In the genomic region with DNA sequence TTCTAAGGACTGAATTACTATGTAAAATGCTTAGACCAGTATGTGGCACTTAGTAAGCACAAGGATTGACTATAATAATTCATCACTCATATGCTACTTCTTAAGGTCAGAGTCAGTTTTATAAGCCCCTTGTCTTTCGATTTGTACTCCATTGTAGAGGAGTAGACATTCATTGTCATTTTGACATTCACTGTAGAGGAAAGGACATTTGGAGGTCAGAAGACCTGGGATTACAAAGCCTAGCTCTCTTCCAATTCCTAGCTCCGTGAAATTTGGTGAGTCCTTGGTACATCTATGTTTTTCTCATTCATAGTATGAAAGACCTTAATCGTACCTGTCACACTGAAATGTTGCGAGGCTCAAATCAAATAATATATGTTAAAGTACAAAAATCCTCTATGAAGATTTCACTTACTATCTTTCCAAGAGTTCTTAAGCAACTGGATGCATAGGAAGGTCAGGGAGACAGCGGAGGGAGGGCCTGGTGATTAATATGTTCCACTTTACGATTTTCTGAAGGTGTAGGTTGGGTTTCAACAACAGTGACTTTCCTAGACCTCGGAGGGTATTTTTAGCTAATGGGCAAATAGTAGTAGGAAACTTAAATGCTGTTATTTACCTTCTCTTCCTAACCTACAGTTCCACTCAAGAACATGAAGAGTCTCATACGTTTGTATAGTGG, we compare ENCODE assay signal across 8 cellular contexts. TPM values are rescaled to one million over a fixed set of nuclear protein-coding genes. Genes with fewer than 3 reads are reported as not detected.
DNase-seq lines count a peak whose midpoint lies in the region; ATAC-seq and TF ChIP-seq lines count a peak whose summit lies in the region.

No MANE protein-coding gene starts in this region.

- H3K9me3 ChIP-seq in BLaER1 treated with 17β-estradiol and CSF1 and Interleukin-3, amounts not matched to agents 10 nM and 100 nM (replicated peaks in 1 of 11), result no peaks in the 10 kb centered on the region
- no peaks in the 10 kb centered on the region for H3K9me3 ChIP-seq in HUES64 (ENCODE audit: insufficient read depth, low read depth, low read length)
- H3K9me3 ChIP-seq in muscle layer of duodenum (ENCODE audit: control insufficient read depth in 1 of 2, low read length in 2 of 2), result no peaks in the 10 kb centered on the region

- H3K36me3 ChIP-seq in BLaER1 treated with 17β-estradiol and CSF1 and Interleukin-3, amounts not matched to agents 10 nM and 100 nM, result peaks cover 17 to 46% (median 25%) of the 10 kb centered on the region in 11 experiments; a peak in 20 of 22 replicates
- H3K36me3 ChIP-seq in HUES64 (ENCODE audit: insufficient read depth, low read length) (peaks cover 24% of the 10 kb centered on the region), muscle layer of duodenum (ENCODE audit: control insufficient read depth in 1 of 2, insufficient read depth in 2 of 2, low read length in 2 of 2) (peaks cover 0 to 5% of the 10 kb centered on the region in 2 donors)

- H3K27me3 ChIP-seq in BLaER1 treated with 17β-estradiol and CSF1 and Interleukin-3, amounts not matched to agents 10 nM and 100 nM, result no peaks in the 10 kb centered on the region
- no peaks in the 10 kb centered on the region for H3K27me3 ChIP-seq in HUES64 (ENCODE audit: insufficient read depth, low read length)
- no peaks in the 10 kb centered on the region for H3K27me3 ChIP-seq in muscle layer of duodenum (ENCODE audit: low read depth, low read length)

- DNase-seq in cardiac fibroblast (ENCODE audit: low read depth in 2 of 2) (peak; percentile 25 to 51), COR-L47 (lab: John Stamatoyannopoulos, UW) (no peak), epidermal melanocyte (ENCODE audit: insufficient read length, low spot score) (no peak)

- H3K9ac ChIP-seq in BLaER1 treated with 17β-estradiol and CSF1 and Interleukin-3, amounts not matched to agents 10 nM and 100 nM, result peak overlapping the region; percentile 89 to 97 (median 94)
- H3K9ac ChIP-seq in HUES64 (ENCODE audit: low read depth, low read length), result peak overlapping the region; percentile 98

- H3K4me1 ChIP-seq in BLaER1 treated with 17β-estradiol and CSF1 and Interleukin-3, amounts not matched to agents 10 nM and 100 nM, result peaks cover 16 to 29% (median 25%) of the 10 kb centered on the region in 10 experiments
- peaks cover 26% of the 10 kb centered on the region for H3K4me1 ChIP-seq in HUES64 (ENCODE audit: insufficient read depth, low read length)
- H3K4me1 ChIP-seq in muscle layer of duodenum (ENCODE audit: control insufficient read depth in 1 of 2, insufficient read depth in 2 of 2, low read length in 2 of 2), result peaks cover 7 to 11% of the 10 kb centered on the region in 2 donors

- H3K4me2 ChIP-seq in BLaER1 treated with 17β-estradiol and CSF1 and Interleukin-3, amounts not matched to agents 10 nM and 100 nM, result peak overlapping the region; percentile 77 to 95 (median 88)

- WGBS in HUES64, result 54% methylated on average over 5 of the region's 8 CpGs

- ATAC-seq in HG03139 (IDR thresholded peaks at IDR 0.05; ENCODE audit: unreplicated experiment), result no peak
- ATAC-seq in GM18868 (IDR thresholded peaks at IDR 0.05; ENCODE audit: unreplicated experiment), result no peak

- H4K20me1 ChIP-seq in BLaER1 treated with 17β-estradiol and CSF1 and Interleukin-3, amounts not matched to agents 10 nM and 100 nM, result peaks cover 0 to 19% (median 10%) of the 10 kb centered on the region in 11 experiments; a peak in 10 of 22 replicates

- no peak for TF ChIP-seq CTCF in cardiac fibroblast (IDR thresholded peaks at IDR 0.05; ENCODE audit: low read depth, low read length)

- H3K27ac ChIP-seq in BLaER1 treated with 17β-estradiol and CSF1 and Interleukin-3, amounts not matched to agents 10 nM and 100 nM, result peak overlapping the region; percentile 82 to 97 (median 94)
- peak overlapping the region; percentile 94; the same call in 1 of the 2 replicates for H3K27ac ChIP-seq in HUES64 (ENCODE audit: low read depth, low read length)
- peak overlapping the region; percentile 97 for H3K27ac ChIP-seq in muscle layer of duodenum (ENCODE audit: low read length)

- peak overlapping the region; percentile 86 to 100 (median 97) for H3K4me3 ChIP-seq in BLaER1 treated with 17β-estradiol and CSF1 and Interleukin-3, amounts not matched to agents 10 nM and 100 nM
- H3K4me3 ChIP-seq in HUES64 (ENCODE audit: low read length) (peak overlapping the region; percentile 92), cardiac fibroblast (replicated peaks in 1 of 2; ENCODE audit: low read depth in 2 of 2, low read length in 2 of 2) (peak overlapping the region; percentile 72 to 96), muscle layer of duodenum (ENCODE audit: low read depth in 1 of 2, low read length in 2 of 2) (peak overlapping the region; percentile 95 to 99)

RNA-seq across cellular contexts. Expression of a gene that starts 1.4 kb away (rescaled TPM):
- 18.3 TPM for polyA plus RNA-seq in HUES64 (2013, experiment 1 of 2)
- polyA plus RNA-seq in HUES64 (2013, experiment 2 of 2), result 21.4 TPM

Comparison
In these comparisons a context has a peak if more than half of its experiments do, and no peak if none do; other contexts are left out.
1. DNase-seq: peak in cardiac fibroblast (2 of 2); none in COR-L47 (single experiment) and epidermal melanocyte (single experiment).
2. Peak in every context shown above with its lines, with median percentiles within 50 percentile points of each other: H3K27ac ChIP-seq and H3K4me3 ChIP-seq.